ENCODE assay signal across 19 cellular contexts in genomic region chr10:99700649-99701048, GRCh38.
"Had no signal": no experiment of that assay in that cellular context is flagged by ENCODE, and none has a peak within 500 bp of the region (broad histone marks: within the 10 kb centered on the region; RNA-seq: fewer than 3 reads in every experiment).

No MANE protein-coding gene starts in this region.

- H3K27ac Mint-ChIP-seq: dendritic cell treated with granulocyte-macrophage colony-stimulating factor and Interleukin-4, amounts not matched to agents 40 ng/mL and 50 ng/mL, for 4 days; natural killer cell treated with Interleukin-12 subunit alpha and Interleukin-12 subunit beta and Interleukin-15 and Interleukin-18, amount 100 ng/mL, for 72 hours had no signal

- DNase-seq: cerebellar nuclear complex; effector memory CD8-positive, alpha-beta T cell; foreskin melanocyte; heart left ventricle; hippocampal formation; left colon; left ventricle myocardium superior; occipital lobe; retina; small intestine; stimulated activated CD4-positive, alpha-beta T cell treated with anti-CD3 and anti-CD28 coated beads, Interleukin-2, amount 100 ng/mL, for 48 hours; stimulated activated naive CD4-positive, alpha-beta T cell treated with Interleukin-2 at 50 U/mL for 16 hours; trophoblast cell had no signal

- H2AFZ ChIP-seq: parathyroid adenoma had no signal

- H3K27ac ChIP-seq: heart left ventricle, parathyroid adenoma, prostate gland had no signal

- H3K27me3 Mint-ChIP-seq: dendritic cell treated with granulocyte-macrophage colony-stimulating factor and Interleukin-4, amounts not matched to agents 40 ng/mL and 50 ng/mL, for 4 days; effector memory CD8-positive, alpha-beta T cell; natural killer cell treated with Interleukin-12 subunit alpha and Interleukin-12 subunit beta and Interleukin-15 and Interleukin-18, amount 100 ng/mL, for 72 hours had no signal

- H3K4me3 Mint-ChIP-seq: dendritic cell treated with granulocyte-macrophage colony-stimulating factor and Interleukin-4, amounts not matched to agents 40 ng/mL and 50 ng/mL, for 4 days; effector memory CD8-positive, alpha-beta T cell; natural killer cell treated with Interleukin-12 subunit alpha and Interleukin-12 subunit beta and Interleukin-15 and Interleukin-18, amount 100 ng/mL, for 72 hours had no signal

- H3K9me3 Mint-ChIP-seq: dendritic cell treated with granulocyte-macrophage colony-stimulating factor and Interleukin-4, amounts not matched to agents 40 ng/mL and 50 ng/mL, for 4 days; effector memory CD8-positive, alpha-beta T cell; natural killer cell treated with Interleukin-12 subunit alpha and Interleukin-12 subunit beta and Interleukin-15 and Interleukin-18, amount 100 ng/mL, for 72 hours had no signal

- ATAC-seq: effector memory CD8-positive, alpha-beta T cell; heart left ventricle; left colon; left ventricle myocardium superior; natural killer cell treated with Interleukin-12 subunit alpha and Interleukin-12 subunit beta and Interleukin-15 and Interleukin-18, amount 100 ng/mL, for 72 hours; sciatic nerve had no signal

- H3K27me3 ChIP-seq: heart left ventricle had no signal

- H3K9me3 ChIP-seq: heart left ventricle, prostate gland had no signal

- H3K79me2 ChIP-seq: parathyroid adenoma had no signal

- H3K4me1 ChIP-seq: heart left ventricle, parathyroid adenoma, prostate gland had no signal

- H3K4me3 ChIP-seq: heart left ventricle, lung, prostate gland had no signal

- H3K36me3 ChIP-seq: prostate gland had no signal
